Comparison of ENCODE assay signal across 11 cellular contexts in genomic region chr12:22416831-22417230, GRCh38.
"Had no signal": no experiment of that assay in that cellular context is flagged by ENCODE, and none has a peak within 500 bp of the region (broad histone marks: within the 10 kb centered on the region; RNA-seq: fewer than 3 reads in every experiment).

No MANE protein-coding gene starts in this region.

- H3K9me3 Mint-ChIP-seq: naive thymus-derived CD4-positive, alpha-beta T cell had no signal

- H3K36me3 Mint-ChIP-seq: naive thymus-derived CD4-positive, alpha-beta T cell had no signal

- H3K36me3 ChIP-seq: esophagus muscularis mucosa, transverse colon had no signal

- H3K27ac Mint-ChIP-seq: naive thymus-derived CD4-positive, alpha-beta T cell had no signal

- H3K4me3 Mint-ChIP-seq: naive thymus-derived CD4-positive, alpha-beta T cell had no signal

- H3K4me1 Mint-ChIP-seq: naive thymus-derived CD4-positive, alpha-beta T cell had no signal

- ATAC-seq: left cardiac atrium; naive thymus-derived CD4-positive, alpha-beta T cell had no signal

- H3K27ac ChIP-seq: dorsolateral prefrontal cortex had no signal

- DNase-seq: activated CD4-positive, CD25-positive, alpha-beta regulatory T cell treated with anti-CD3 and anti-CD28 coated beads, Interleukin-2, amount 50 U/mL, for 72 hours; activated naive CD4-positive, alpha-beta T cell treated with anti-CD3 and anti-CD28 coated beads, Interleukin-2, amount 50 U/mL, for 16 hours; amygdala; dorsolateral prefrontal cortex; glutamatergic neuron; left cardiac atrium; naive thymus-derived CD4-positive, alpha-beta T cell; retina; transverse colon had no signal

- H3K27me3 ChIP-seq: dorsolateral prefrontal cortex, esophagus muscularis mucosa, transverse colon had no signal

- H3K4me3 ChIP-seq: dorsolateral prefrontal cortex, esophagus muscularis mucosa, lung, transverse colon had no signal

- H3K9me3 ChIP-seq: esophagus muscularis mucosa, transverse colon had no signal
